In genomic region chr5:154755361-154756202, GRCh38 we compare ENCODE assay signal across 8 cellular contexts. TPM values are rescaled to one million over a fixed set of nuclear protein-coding genes. Genes with fewer than 3 reads are reported as not detected.
DNase-seq lines count a peak whose midpoint lies in the region; ATAC-seq, FAIRE-seq and TF ChIP-seq lines count a peak whose summit lies in the region.

LARP1 (plus strand) TSS chr5:154755377; CDS start chr5:154755758, 381 bp downstream.

- intact Hi-C loops in Right ventricle myocardium inferior (cut with DNase I), result loop anchor here (2.0 to 10.0 kb wide), 6 partner anchors 37 to 281 kb away; partner anchors contain the start of genes CNOT8 and HAND1
- intact Hi-C loops in pancreas (cut with DNase I), result no loop called here

- H3K36me3 ChIP-seq in Loucy (ENCODE audit: insufficient read depth, low read length), result no peaks in the 10 kb centered on the region
- no peaks in the 10 kb centered on the region for H3K36me3 ChIP-seq in pancreas

- peaks cover 4% of the 10 kb centered on the region for H3K27me3 ChIP-seq in Loucy (ENCODE audit: insufficient read depth, low read length, poor library complexity, severe bottlenecking)
- H3K27me3 ChIP-seq in pancreas, result no peaks in the 10 kb centered on the region

- H3K4me3 ChIP-seq in Loucy (ENCODE audit: low read length, poor library complexity, severe bottlenecking) (peak within 1 kb of the TSS; percentile 94), pancreas (peak within 1 kb of the TSS; percentile 93 to 99 (median 95))

- no peaks in the 10 kb centered on the region for H3K9me2 ChIP-seq in Loucy (replicated peaks; ENCODE audit: low read depth, low read length)

- peak within 1 kb of the TSS; percentile 96 to 98 (median 98) for H3K27ac ChIP-seq in pancreas

- H2AFZ ChIP-seq in Loucy (ENCODE audit: low read length), result peak within 1 kb of the TSS; percentile 81

- peak within 1 kb of the TSS; percentile 70 for H3K4me2 ChIP-seq in Loucy (ENCODE audit: low read depth, low read length, poor library complexity, severe bottlenecking)

- TF ChIP-seq CTCF in Loucy (conservative IDR thresholded peaks at IDR 0.05; ENCODE audit: low read length) (no peak), pancreas (IDR thresholded peaks at IDR 0.05) (no peak)

- H3K4me1 ChIP-seq in Loucy (ENCODE audit: insufficient read depth, low read length, poor library complexity, severe bottlenecking) (peaks cover 18% of the 10 kb centered on the region), pancreas (peaks cover 25 to 42% (median 31%) of the 10 kb centered on the region in 3 donors)

- H3K79me2 ChIP-seq in Loucy (ENCODE audit: insufficient read depth, low read length), result peaks cover 61% of the 10 kb centered on the region

- ATAC-seq in GM21529 (IDR thresholded peaks at IDR 0.05; ENCODE audit: unreplicated experiment) (peak; percentile 14), Right ventricle myocardium inferior (peak; percentile 2), pancreas (peak; percentile 9 to 24 (median 14)), HG03520 (IDR thresholded peaks at IDR 0.05; ENCODE audit: unreplicated experiment) (no peak)

- no peak for FAIRE-seq in pancreas (lab: Jason Lieb, UNC)

- H3K9me3 ChIP-seq in Loucy (ENCODE audit: insufficient read depth, low read depth, low read length), result no peaks in the 10 kb centered on the region
- H3K9me3 ChIP-seq in pancreas, result no peaks in the 10 kb centered on the region

- peaks cover 39% of the 10 kb centered on the region for H4K20me1 ChIP-seq in Loucy (ENCODE audit: insufficient read depth, low read length, poor library complexity, severe bottlenecking)

- no peaks in the 10 kb centered on the region for H3F3A ChIP-seq in Loucy (ENCODE audit: low read depth)

- 1% methylated on average over 70 to 99 of the region's 99 CpGs for WGBS in pancreas, 2 donors

- H3K9ac ChIP-seq in Loucy (ENCODE audit: low read depth, low read length, poor library complexity, severe bottlenecking), result peak within 1 kb of the TSS; percentile 92

- DNase-seq in DMS53 (lab: John Stamatoyannopoulos, UW) (peak; percentile 76), activated gamma-delta T cell (lab: John Stamatoyannopoulos, UW) (peak; percentile 44), Right ventricle myocardium inferior (ENCODE audit: missing footprints) (peak; percentile 84), pancreas (peak in 5 of 6 donors; percentile 52 to 84 (median 70)), NCI-H1436 treated with DMSO at 0.1 percent for 48 hours (lab: John Stamatoyannopoulos, UW) (no peak)

RNA-seq across cellular contexts. Expression of gene LARP1, which starts in this region (rescaled TPM):
- total RNA-seq in Right ventricle myocardium inferior, result 147 TPM
- total RNA-seq in pancreas, result 100 to 1,000 TPM; 108 to 195 (median 119) TPM
- 10 to 100 TPM; 35.8 to 50.4 TPM for polyA plus RNA-seq in pancreas
